In the genomic region with DNA sequence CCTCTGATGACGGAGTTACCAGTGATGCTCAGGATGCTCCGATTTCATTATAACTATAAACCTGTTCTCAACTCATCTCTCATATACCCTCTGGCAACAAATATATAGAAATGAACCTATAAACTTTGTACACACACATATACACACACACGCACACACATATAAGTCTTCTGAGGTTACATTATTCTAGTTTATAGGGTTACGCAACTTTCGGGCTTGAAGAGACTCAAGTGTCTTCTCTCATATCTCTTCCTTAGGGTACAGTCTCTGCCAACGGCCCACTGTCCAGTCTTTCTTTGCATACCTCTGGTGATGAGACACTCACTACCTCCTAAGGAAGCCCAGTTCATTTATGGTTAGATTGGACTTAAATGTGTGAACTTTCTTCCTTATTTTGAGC, we compare ENCODE assay signal across 18 cellular contexts.
DNase-seq lines count a peak whose midpoint lies in the region; ATAC-seq, FAIRE-seq and TF ChIP-seq lines count a peak whose summit lies in the region.
"Had no signal": no experiment of that assay in that cellular context is flagged by ENCODE, and none has a peak within 500 bp of the region (broad histone marks: within the 10 kb centered on the region; RNA-seq: fewer than 3 reads in every experiment).

No MANE protein-coding gene starts in this region.

- dilution Hi-C loops in endothelial cell of umbilical vein (cut with MboI; ENCODE audit: extremely low pct_ligation_motif_present, low sequenced_read_pairs): no loop called here

- BruUV-seq in PC-9 (replicated peaks; lab: Mats Ljungman, UMichigan) (no TSS peak), endothelial cell of umbilical vein (replicated peaks; lab: Mats Ljungman, UMichigan) (TSS peak; percentile 30)

- TF ChIP-seq POLR2A in endothelial cell of umbilical vein (IDR thresholded peaks at IDR 0.05; ENCODE audit: low read depth, low read length): no peak
- TF ChIP-seq POLR2A in gastroesophageal sphincter (IDR thresholded peaks at IDR 0.05): no peak

- intact Hi-C loops in cardiac septum (cut with DNase I): no loop called here
- intact Hi-C loops in right cardiac atrium (cut with DNase I): no loop called here
- intact Hi-C loops in PC-9 (cut with micrococcal nuclease; ENCODE audit: unreplicated experiment): no loop called here
- intact Hi-C loops in endothelial cell of umbilical vein (cut with micrococcal nuclease): loop anchor here (1.0 to 2.0 kb wide), 2 partner anchors 8 to 32 kb away; no protein-coding TSS in a partner anchor

- CTCF ChIA-PET in PC-9 (lab: Charles Lee): no interaction called here
- CTCF ChIA-PET in endothelial cell of umbilical vein (lab: Charles Lee): no interaction called here
- CTCF ChIA-PET in WTC11 (lab: Charles Lee): no interaction called here

- H3K9me3 Mint-ChIP-seq in WTC11: no peaks in the 10 kb centered on the region

- WGBS in right cardiac atrium: 67% methylated on average over 6 of the region's 6 CpGs
- 73 to 86% methylated on average over 4 to 6 of the region's 6 CpGs for WGBS in gastroesophageal sphincter (ENCODE audit: low coverage in 1 of 2), 2 donors

- peaks cover 7% of the 10 kb centered on the region; the same call in 1 of the 2 replicates for H3F3A ChIP-seq in PC-9 (ENCODE audit: insufficient read depth, low read depth)

- H3K36me3 Mint-ChIP-seq in WTC11: no peaks in the 10 kb centered on the region

- no peaks in the 10 kb centered on the region for H3K9me1 ChIP-seq in endothelial cell of umbilical vein (replicated peaks; ENCODE audit: control insufficient read depth, extremely low read depth, insufficient read depth, low read length)

- H3K27me3 ChIP-seq in right cardiac atrium (ENCODE audit: control insufficient read depth, insufficient read depth): no peaks in the 10 kb centered on the region
- no peaks in the 10 kb centered on the region for H3K27me3 ChIP-seq in PC-9 (ENCODE audit: insufficient read depth, low read depth)
- no peaks in the 10 kb centered on the region for H3K27me3 ChIP-seq in endothelial cell of umbilical vein (ENCODE audit: control insufficient read depth in 2 of 2, insufficient read depth in 2 of 2, low read length in 2 of 2)
- H3K27me3 ChIP-seq in gastroesophageal sphincter: no peaks in the 10 kb centered on the region
- H3K27me3 ChIP-seq: BLaER1 treated with 17β-estradiol and CSF1 and Interleukin-3, amounts not matched to agents 10 nM and 100 nM; MG63 had no signal

- DNase-seq in cardiac septum (ENCODE audit: low spot score) (peak; percentile 4), right cardiac atrium (no peak), PC-9 (no peak), endothelial cell of umbilical vein (ENCODE audit: low read depth, low spot score) (no peak), NCI-H1694 (lab: John Stamatoyannopoulos, UW) (no peak), WTC11 (ENCODE audit: low spot score) (no peak)
- DNase-seq in effector CD4-positive, alpha-beta T cell: no peak
- DNase-seq: DMS79 treated with DMSO at 0.1 percent for 48 hours, Karpas-422, NCI-H1105, NCI-H1694 treated with DMSO at 0.1 percent for 48 hours, OCI-M1, RPMI8226, SIG-M5 had no signal

- ATAC-seq in right cardiac atrium (no peak), gastroesophageal sphincter (no peak), WTC11 (no peak)

- H3K79me2 ChIP-seq in PC-9 (ENCODE audit: low read depth): no peaks in the 10 kb centered on the region
- no peaks in the 10 kb centered on the region for H3K79me2 ChIP-seq in endothelial cell of umbilical vein (ENCODE audit: control insufficient read depth, insufficient read depth, low read length)

- no peak for TF ChIP-seq EP300 in gastroesophageal sphincter (IDR thresholded peaks at IDR 0.05)

- no peak overlapping the region for H3K4me3 Mint-ChIP-seq in WTC11

- TF ChIP-seq CTCF in PC-9 (conservative IDR thresholded peaks at IDR 0.05) (no peak), endothelial cell of umbilical vein (IDR thresholded peaks at IDR 0.05; ENCODE audit: extremely low read depth in 1 of 2, insufficient read depth in 1 of 2, low read depth in 1 of 2, low read length in 2 of 2) (no peak), gastroesophageal sphincter (IDR thresholded peaks at IDR 0.05) (no peak), WTC11 (IDR thresholded peaks at IDR 0.05) (no peak)

- H3K9me2 ChIP-seq in PC-9 (ENCODE audit: insufficient read depth): no peaks in the 10 kb centered on the region

- no peak overlapping the region for H3K27ac ChIP-seq in right cardiac atrium (ENCODE audit: low read length)
- no peak overlapping the region for H3K27ac ChIP-seq in PC-9
- peak overlapping the region; percentile 84 for H3K27ac ChIP-seq in endothelial cell of umbilical vein (ENCODE audit: insufficient read depth, low read depth, low read length)
- no peak overlapping the region for H3K27ac ChIP-seq in gastroesophageal sphincter
- H3K27ac ChIP-seq: BLaER1 treated with 17β-estradiol and CSF1 and Interleukin-3, amounts not matched to agents 10 nM and 100 nM had no signal

- H3K27ac Mint-ChIP-seq in WTC11: no peak overlapping the region

- H3K4me1 ChIP-seq in right cardiac atrium (ENCODE audit: control insufficient read depth, insufficient read depth, low read length) (peaks cover 4% of the 10 kb centered on the region), PC-9 (replicated peaks; ENCODE audit: insufficient read depth) (peaks cover 12% of the 10 kb centered on the region; the same call in 1 of the 2 replicates), endothelial cell of umbilical vein (ENCODE audit: control insufficient read depth, extremely low read depth, insufficient read depth, low read length) (peaks cover 34% of the 10 kb centered on the region), gastroesophageal sphincter (no peaks in the 10 kb centered on the region)
- H3K4me1 ChIP-seq: BLaER1 treated with 17β-estradiol and CSF1 and Interleukin-3, amounts not matched to agents 10 nM and 100 nM had no signal

- POLR2A ChIA-PET in PC-9 (lab: Charles Lee; ENCODE audit: unreplicated experiment) (no interaction called here), endothelial cell of umbilical vein (lab: Charles Lee) (no interaction called here), WTC11 (lab: Charles Lee) (no interaction called here)

- H3K4me3 ChIP-seq in right cardiac atrium (ENCODE audit: low read length) (no peak overlapping the region), PC-9 (no peak overlapping the region), endothelial cell of umbilical vein (replicated peaks in 1 of 3; ENCODE audit: insufficient read depth in 1 of 3, low read depth in 1 of 3, low read length in 3 of 3) (no peak overlapping the region), gastroesophageal sphincter (no peak overlapping the region)
- H3K4me3 ChIP-seq: BLaER1 treated with 17β-estradiol and CSF1 and Interleukin-3, amounts not matched to agents 10 nM and 100 nM; MG63 had no signal

- H3K27me3 Mint-ChIP-seq in WTC11 (ENCODE audit: low read depth): no peaks in the 10 kb centered on the region

- H4K20me1 ChIP-seq in PC-9 (ENCODE audit: insufficient read depth): no peaks in the 10 kb centered on the region
- no peaks in the 10 kb centered on the region for H4K20me1 ChIP-seq in endothelial cell of umbilical vein (replicated peaks; ENCODE audit: control insufficient read depth, extremely low read depth, insufficient read depth, low read length)
- H4K20me1 ChIP-seq: BLaER1 treated with 17β-estradiol and CSF1 and Interleukin-3, amounts not matched to agents 10 nM and 100 nM had no signal

- H2AFZ ChIP-seq in PC-9 (no peak overlapping the region), endothelial cell of umbilical vein (ENCODE audit: low read depth, low read length) (no peak overlapping the region)

- no peaks in the 10 kb centered on the region for H3K36me3 ChIP-seq in PC-9 (ENCODE audit: low read depth)
- H3K36me3 ChIP-seq in endothelial cell of umbilical vein (ENCODE audit: control insufficient read depth in 2 of 2, extremely low read depth in 1 of 2, insufficient read depth in 2 of 2, low read length in 2 of 2): no peaks in the 10 kb centered on the region
- no peaks in the 10 kb centered on the region for H3K36me3 ChIP-seq in gastroesophageal sphincter
- H3K36me3 ChIP-seq: BLaER1 treated with 17β-estradiol and CSF1 and Interleukin-3, amounts not matched to agents 10 nM and 100 nM; MG63 had no signal

- H3K4me1 Mint-ChIP-seq in WTC11: 0 out of 2 replicates have a peak, but pooled peaks cover 2% of the 10 kb centered on the region

- H3K4me2 ChIP-seq in PC-9 (peak overlapping the region; percentile 8; the same call in 1 of the 2 replicates), endothelial cell of umbilical vein (ENCODE audit: insufficient read depth, low read length) (no peak overlapping the region)
- H3K4me2 ChIP-seq: BLaER1 treated with 17β-estradiol and CSF1 and Interleukin-3, amounts not matched to agents 10 nM and 100 nM had no signal

- no peak for FAIRE-seq in endothelial cell of umbilical vein (lab: Jason Lieb, UNC)
- FAIRE-seq: A204.1 had no signal

- H3K9ac ChIP-seq in endothelial cell of umbilical vein (replicated peaks; ENCODE audit: extremely low read depth, insufficient read depth, low read length): no peak overlapping the region
- H3K9ac ChIP-seq: BLaER1 treated with 17β-estradiol and CSF1 and Interleukin-3, amounts not matched to agents 10 nM and 100 nM had no signal

- H3K9me3 ChIP-seq in right cardiac atrium (ENCODE audit: control insufficient read depth, low read length) (no peaks in the 10 kb centered on the region), PC-9 (ENCODE audit: insufficient read depth, low read depth) (no peaks in the 10 kb centered on the region), endothelial cell of umbilical vein (replicated peaks; ENCODE audit: control insufficient read depth, insufficient read depth, low read length) (no peaks in the 10 kb centered on the region), gastroesophageal sphincter (no peaks in the 10 kb centered on the region)
- H3K9me3 ChIP-seq: BLaER1 treated with 17β-estradiol and CSF1 and Interleukin-3, amounts not matched to agents 10 nM and 100 nM; MG63 had no signal

TF ChIP-seq in endothelial cell of umbilical vein, 7 proteins besides CTCF, POLR2A, EP300 and RAD21 (continues in another document):
- TF ChIP-seq GATA2 (IDR thresholded peaks at IDR 0.05; ENCODE audit: insufficient read depth, insufficient read length, low read depth, low read length): no peak
- no peak for TF ChIP-seq JUN (IDR thresholded peaks at IDR 0.05; ENCODE audit: borderline replicate concordance, insufficient read depth, insufficient read length, low read depth)
- no peak for TF ChIP-seq MAX (IDR thresholded peaks at IDR 0.05; ENCODE audit: insufficient read depth, insufficient read length)

TF ChIP-seq in WTC11, 78 proteins besides CTCF, POLR2A, EP300 and RAD21 (continues in another document):
- TF ChIP-seq IRF2 (CRISPR knock-in tag; IDR thresholded peaks at IDR 0.05; ENCODE audit: borderline replicate concordance, low read depth): no peak
- TF ChIP-seq ZNF671 (CRISPR knock-in tag; IDR thresholded peaks at IDR 0.05): no peak
- TF ChIP-seq ZNF138 (CRISPR knock-in tag; conservative IDR thresholded peaks at IDR 0.05): no peak
